Comparison of ENCODE assay signal across 10 cellular contexts in genomic region chr3:118760611-118761606, GRCh38.
DNase-seq lines count a peak whose midpoint lies in the region; ATAC-seq, FAIRE-seq and TF ChIP-seq lines count a peak whose summit lies in the region.
"Had no signal": no experiment of that assay in that cellular context is flagged by ENCODE, and none has a peak within 500 bp of the region (broad histone marks: within the 10 kb centered on the region; RNA-seq: fewer than 3 reads in every experiment).

No MANE protein-coding gene starts in this region.

- no peak overlapping the region for H3K4me3 ChIP-seq in mucosa of descending colon
- H3K4me3 ChIP-seq: prostate gland had no signal

- H3K36me3 ChIP-seq in mucosa of descending colon (ENCODE audit: low read depth), result no peaks in the 10 kb centered on the region
- H3K36me3 ChIP-seq: prostate gland had no signal

- no peak for FAIRE-seq in frontal cortex (lab: Jason Lieb, UNC)

- peak; percentile 57 for ATAC-seq in GM18502 (IDR thresholded peaks at IDR 0.05; ENCODE audit: poor library complexity, unreplicated experiment)
- peak; percentile 71 for ATAC-seq in HG02885 (IDR thresholded peaks at IDR 0.05; ENCODE audit: poor library complexity, unreplicated experiment)
- ATAC-seq in mucosa of descending colon, result no peak
- ATAC-seq in HG03521 (IDR thresholded peaks at IDR 0.05; ENCODE audit: unreplicated experiment), result no peak

- intact Hi-C loops in mucosa of descending colon (cut with DNase I, micrococcal nuclease), result no loop called here

- no peaks in the 10 kb centered on the region for H3K4me1 ChIP-seq in mucosa of descending colon (ENCODE audit: low read depth)
- H3K4me1 ChIP-seq: prostate gland had no signal

- no peak for TF ChIP-seq CTCF in mucosa of descending colon (IDR thresholded peaks at IDR 0.05)

- no peaks in the 10 kb centered on the region for H3K9me3 ChIP-seq in mucosa of descending colon
- H3K9me3 ChIP-seq: prostate gland had no signal

- DNase-seq in NCI-H82 (lab: John Stamatoyannopoulos, UW), result peak; percentile 86
- peak; percentile 5 for DNase-seq in non-pigmented ciliary epithelial cell (ENCODE audit: low read depth)
- no peak for DNase-seq in mucosa of descending colon
- no peak for DNase-seq in frontal cortex (ENCODE audit: low spot score in 2 of 2)
- DNase-seq: activated CD4-positive, alpha-beta T cell treated with anti-CD3 and anti-CD28 coated beads, Interleukin-2, amount 50 U/mL, for 4 hours; NCI-H2171 had no signal

Comparison
In these comparisons a context has a peak if more than half of its experiments do, and no peak if none do; other contexts are left out.
1. ATAC-seq: peak in GM18502 (single experiment) and HG02885 (single experiment); none in mucosa of descending colon (single experiment) and HG03521 (single experiment).
2. DNase-seq: peak in NCI-H82 (single experiment) and non-pigmented ciliary epithelial cell (single experiment); none in mucosa of descending colon (0 of 3) and frontal cortex (0 of 2).